In genomic region chrX:68146054-68146453, GRCh38 we compare ENCODE assay signal across 9 cellular contexts.
DNase-seq lines count a peak whose midpoint lies in the region; ATAC-seq and TF ChIP-seq lines count a peak whose summit lies in the region.
"Had no signal": no experiment of that assay in that cellular context is flagged by ENCODE, and none has a peak within 500 bp of the region (broad histone marks: within the 10 kb centered on the region; RNA-seq: fewer than 3 reads in every experiment).

No MANE protein-coding gene starts in this region.

- H3K4me1 ChIP-seq in mammary epithelial cell (ENCODE audit: insufficient read depth, low read length) = no peaks in the 10 kb centered on the region
- no peaks in the 10 kb centered on the region for H3K4me1 ChIP-seq in CD4-positive, alpha-beta memory T cell (ENCODE audit: insufficient read depth, low read length)
- no peaks in the 10 kb centered on the region for H3K4me1 ChIP-seq in CD8-positive, alpha-beta memory T cell (ENCODE audit: insufficient read depth, low read length)

- dilution Hi-C loops in mammary epithelial cell (cut with HindIII; ENCODE audit: low sequenced_read_pairs) = no loop called here

- no peak overlapping the region for H2AFZ ChIP-seq in mammary epithelial cell (ENCODE audit: low read depth, low read length)

- no peak overlapping the region for H3K4me3 Mint-ChIP-seq in CD4-positive, alpha-beta memory T cell
- no peak overlapping the region for H3K4me3 Mint-ChIP-seq in CD8-positive, alpha-beta memory T cell
- H3K4me3 Mint-ChIP-seq: memory B cell had no signal

- no peaks in the 10 kb centered on the region for H3K36me3 Mint-ChIP-seq in CD4-positive, alpha-beta memory T cell
- H3K36me3 Mint-ChIP-seq in CD8-positive, alpha-beta memory T cell = no peaks in the 10 kb centered on the region
- H3K36me3 Mint-ChIP-seq: memory B cell had no signal

- no TSS peak for BruUV-seq in mammary epithelial cell (replicated peaks; lab: Mats Ljungman, UMichigan)

- CTCF ChIA-PET in mammary epithelial cell (lab: Charles Lee; ENCODE audit: low non-redundant PET) = interaction anchor here (0.7 kb wide), 1 partner anchor 591 kb away, joined by 4 read pairs; no protein-coding TSS in a partner anchor
- CTCF ChIA-PET in CD4-positive, alpha-beta memory T cell (lab: Charles Lee; ENCODE audit: partially characterized antibody) = no interaction called here
- CTCF ChIA-PET in CD8-positive, alpha-beta memory T cell (lab: Charles Lee) = no interaction called here

- DNase-seq in GM03348 (ENCODE audit: low spot score) (peak; percentile 37), MV-4-11 (lab: John Stamatoyannopoulos, UW) (peak; percentile 40), mammary epithelial cell (peak; percentile 34), myocyte (ENCODE audit: low read depth) (peak; percentile 53), NCI-H128 (lab: John Stamatoyannopoulos, UW; ENCODE audit: unreplicated experiment) (no peak)
- no peak for DNase-seq in CD4-positive, alpha-beta memory T cell
- no peak for DNase-seq in CD8-positive, alpha-beta memory T cell

- peaks cover 0 to 3% (median 0%) of the 10 kb centered on the region in 4 donors for H3K4me1 Mint-ChIP-seq in CD4-positive, alpha-beta memory T cell
- no peaks in the 10 kb centered on the region for H3K4me1 Mint-ChIP-seq in CD8-positive, alpha-beta memory T cell
- H3K4me1 Mint-ChIP-seq: memory B cell had no signal

- POLR2A ChIA-PET in CD4-positive, alpha-beta memory T cell (lab: Charles Lee; ENCODE audit: partially characterized antibody) = no interaction called here
- POLR2A ChIA-PET in CD8-positive, alpha-beta memory T cell (lab: Charles Lee) = no interaction called here

- ATAC-seq in GM18858 (IDR thresholded peaks at IDR 0.05; ENCODE audit: unreplicated experiment) = no peak

- H3K9me3 ChIP-seq in mammary epithelial cell (replicated peaks; ENCODE audit: insufficient read depth, low read length) = no peaks in the 10 kb centered on the region
- H3K9me3 ChIP-seq in CD4-positive, alpha-beta memory T cell (ENCODE audit: control insufficient read depth in 1 of 2, low read length in 2 of 2) = no peaks in the 10 kb centered on the region
- H3K9me3 ChIP-seq in CD8-positive, alpha-beta memory T cell (ENCODE audit: low read length) = no peaks in the 10 kb centered on the region

- H3K4me3 ChIP-seq in mammary epithelial cell (replicated peaks in 1 of 3; ENCODE audit: insufficient read depth in 1 of 3, low read depth in 2 of 3, low read length in 3 of 3) = no peak overlapping the region
- no peak overlapping the region for H3K4me3 ChIP-seq in CD4-positive, alpha-beta memory T cell (ENCODE audit: low read length in 2 of 2)
- no peak overlapping the region for H3K4me3 ChIP-seq in CD8-positive, alpha-beta memory T cell (ENCODE audit: low read length)

- WGBS in mammary epithelial cell (ENCODE audit: low coverage, missing lambda C conversion rate) = 0% methylated on average over 2 of the region's 2 CpGs

- in situ Hi-C loops in mammary epithelial cell (cut with MboI; ENCODE audit: low sequenced_read_pairs in 2 of 2) = loop anchor here (25.0 kb wide), 1 partner anchor 584 kb away; no protein-coding TSS in a partner anchor

- H3K36me3 ChIP-seq in mammary epithelial cell (ENCODE audit: insufficient read depth, low read length) = no peaks in the 10 kb centered on the region
- H3K36me3 ChIP-seq in CD4-positive, alpha-beta memory T cell (ENCODE audit: insufficient read depth, low read length) = no peaks in the 10 kb centered on the region
- no peaks in the 10 kb centered on the region for H3K36me3 ChIP-seq in CD8-positive, alpha-beta memory T cell (ENCODE audit: insufficient read depth, low read length)

- peak; percentile 43 to 52 for TF ChIP-seq CTCF in mammary epithelial cell (conservative IDR thresholded peaks at IDR 0.05 in 1 of 2, IDR thresholded peaks at IDR 0.05 in 1 of 2; ENCODE audit: extremely low read depth in 1 of 2, insufficient read depth in 1 of 2, low read depth in 1 of 2, low read length in 2 of 2)

- H3K27me3 Mint-ChIP-seq in CD4-positive, alpha-beta memory T cell = no peaks in the 10 kb centered on the region
- peaks cover 0 to 2% of the 10 kb centered on the region in 2 donors for H3K27me3 Mint-ChIP-seq in CD8-positive, alpha-beta memory T cell
- H3K27me3 Mint-ChIP-seq: memory B cell had no signal

- H3K27ac Mint-ChIP-seq in CD4-positive, alpha-beta memory T cell = no peak overlapping the region
- H3K27ac Mint-ChIP-seq in CD8-positive, alpha-beta memory T cell = no peak overlapping the region
- H3K27ac Mint-ChIP-seq: memory B cell had no signal

- no peaks in the 10 kb centered on the region for H3K79me2 ChIP-seq in mammary epithelial cell (ENCODE audit: insufficient read depth, low read length)

- H3K27me3 ChIP-seq in mammary epithelial cell (ENCODE audit: insufficient read depth, low read length) = no peaks in the 10 kb centered on the region
- H3K27me3 ChIP-seq in CD4-positive, alpha-beta memory T cell (ENCODE audit: insufficient read depth, low read length) = no peaks in the 10 kb centered on the region
- no peaks in the 10 kb centered on the region for H3K27me3 ChIP-seq in CD8-positive, alpha-beta memory T cell (ENCODE audit: insufficient read depth, low read length, poor library complexity, severe bottlenecking)

- H4K20me1 ChIP-seq in mammary epithelial cell (ENCODE audit: insufficient read depth, low read length) = no peaks in the 10 kb centered on the region

- intact Hi-C loops in mammary epithelial cell (cut with micrococcal nuclease) = loop anchor here (1.0 to 2.0 kb wide), 2 partner anchors 127 to 591 kb away; no protein-coding TSS in a partner anchor
- intact Hi-C loops in CD4-positive, alpha-beta memory T cell (cut with micrococcal nuclease) = no loop called here

- no peaks in the 10 kb centered on the region for H3K9me3 Mint-ChIP-seq in CD4-positive, alpha-beta memory T cell
- no peaks in the 10 kb centered on the region for H3K9me3 Mint-ChIP-seq in CD8-positive, alpha-beta memory T cell
- H3K9me3 Mint-ChIP-seq: memory B cell had no signal

- no peak overlapping the region for H3K27ac ChIP-seq in mammary epithelial cell (ENCODE audit: insufficient read depth, low read depth, low read length)
- no peak overlapping the region for H3K27ac ChIP-seq in CD4-positive, alpha-beta memory T cell (ENCODE audit: low read depth, low read length)
- no peak overlapping the region for H3K27ac ChIP-seq in CD8-positive, alpha-beta memory T cell (ENCODE audit: low read depth, low read length)

- no peak overlapping the region for H3K4me2 ChIP-seq in mammary epithelial cell (ENCODE audit: insufficient read depth, low read depth, low read length)

- no peak overlapping the region for H3K9ac ChIP-seq in mammary epithelial cell (ENCODE audit: insufficient read depth, low read length)

Comparison
In these comparisons a context has a peak if more than half of its experiments do, and no peak if none do; other contexts are left out.
1. DNase-seq: peak in GM03348 (single experiment), MV-4-11 (single experiment), mammary epithelial cell (single experiment) and myocyte (single experiment); none in NCI-H128 (single experiment), CD4-positive, alpha-beta memory T cell (0 of 5) and CD8-positive, alpha-beta memory T cell (0 of 5).